8 cellular contexts compared by ENCODE assay signal in the genomic region with DNA sequence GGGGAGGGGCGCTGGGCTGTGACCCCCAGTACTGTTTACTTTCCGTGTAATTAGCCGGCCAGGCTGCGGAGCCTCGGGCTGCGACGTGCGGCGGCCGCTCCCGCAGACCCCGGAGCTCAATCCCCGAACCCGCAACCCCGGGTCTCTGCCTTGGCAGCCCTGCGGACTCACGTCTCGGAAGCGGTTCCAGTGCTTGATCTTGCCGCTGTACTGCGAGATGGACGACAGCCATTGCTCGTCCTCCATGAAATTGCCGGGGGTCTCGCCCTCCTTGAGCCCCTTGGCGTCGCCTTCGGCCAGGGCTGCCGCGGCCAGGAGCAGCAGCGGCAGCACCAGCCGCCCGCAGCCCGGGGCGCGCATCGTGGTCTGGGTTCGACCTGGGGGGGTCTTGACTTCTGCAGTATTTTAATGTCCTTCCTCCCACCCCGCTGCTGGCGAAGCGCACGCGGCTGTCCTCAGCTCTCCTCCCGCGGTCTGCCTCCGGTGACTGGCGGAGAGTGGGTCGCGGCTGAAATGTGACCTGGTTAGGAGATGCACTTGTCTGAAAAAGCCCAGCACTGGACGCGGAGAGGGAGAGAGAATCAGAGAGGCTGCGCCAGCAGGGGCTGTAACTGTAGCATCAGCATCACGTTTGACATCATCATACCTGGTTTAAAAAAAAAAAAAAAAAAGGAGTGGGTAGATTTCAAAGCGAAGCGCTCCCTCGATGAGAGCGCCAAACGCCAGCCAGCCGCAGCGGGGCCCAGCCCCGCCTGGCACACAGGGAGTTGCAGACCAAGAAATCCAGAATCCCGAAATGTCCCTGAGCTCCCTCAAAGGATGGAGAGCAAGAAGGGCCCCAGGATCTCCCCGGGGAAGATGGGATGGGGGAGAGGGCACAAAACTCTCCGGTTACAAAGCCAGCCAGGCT. TPM values are rescaled to one million over a fixed set of nuclear protein-coding genes. Genes with fewer than 3 reads are reported as not detected.
DNase-seq lines count a peak whose midpoint lies in the region; ATAC-seq, FAIRE-seq and TF ChIP-seq lines count a peak whose summit lies in the region.

A gene with protein sequence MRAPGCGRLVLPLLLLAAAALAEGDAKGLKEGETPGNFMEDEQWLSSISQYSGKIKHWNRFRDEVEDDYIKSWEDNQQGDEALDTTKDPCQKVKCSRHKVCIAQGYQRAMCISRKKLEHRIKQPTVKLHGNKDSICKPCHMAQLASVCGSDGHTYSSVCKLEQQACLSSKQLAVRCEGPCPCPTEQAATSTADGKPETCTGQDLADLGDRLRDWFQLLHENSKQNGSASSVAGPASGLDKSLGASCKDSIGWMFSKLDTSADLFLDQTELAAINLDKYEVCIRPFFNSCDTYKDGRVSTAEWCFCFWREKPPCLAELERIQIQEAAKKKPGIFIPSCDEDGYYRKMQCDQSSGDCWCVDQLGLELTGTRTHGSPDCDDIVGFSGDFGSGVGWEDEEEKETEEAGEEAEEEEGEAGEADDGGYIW (minus strand): TSS at position 583 of the 910 bp plus-strand sequence. CDS start 223 bp downstream, at position 360.

- H3K9me3 ChIP-seq in kidney (ENCODE audit: control insufficient read depth in 1 of 2, low read length in 2 of 2): no peaks in the 10 kb centered on the region

- no peaks in the 10 kb centered on the region for H3K27me3 Mint-ChIP-seq in T-helper 2 cell treated with Interferon-gamma antibody and Interleukin-4, amounts not matched to agents 5 μg/mL and 100 μg/mL, for 36 hours (ENCODE audit: low read depth)

- peak within 1 kb of the TSS in 1 of 2 donors; percentile 60 for H3K27ac ChIP-seq in kidney (ENCODE audit: low read depth in 2 of 2, low read length in 2 of 2)

- peak within 1 kb of the TSS; percentile 100 for H3K27ac Mint-ChIP-seq in T-helper 2 cell treated with Interferon-gamma antibody and Interleukin-4, amounts not matched to agents 5 μg/mL and 100 μg/mL, for 36 hours

- intact Hi-C loops in kidney (cut with DNase I): no loop called here

- H3K9ac ChIP-seq in kidney (ENCODE audit: low read length in 2 of 2): peak within 1 kb of the TSS in 1 of 2 donors; percentile 6

- FAIRE-seq in kidney (lab: Jason Lieb, UNC) (no peak), HTR-8/SVneo (lab: Jason Lieb, UNC) (no peak)

- peaks cover 46% of the 10 kb centered on the region for H3K4me1 Mint-ChIP-seq in T-helper 2 cell treated with Interferon-gamma antibody and Interleukin-4, amounts not matched to agents 5 μg/mL and 100 μg/mL, for 36 hours (ENCODE audit: low read depth)

- H3K4me1 ChIP-seq in kidney (ENCODE audit: control insufficient read depth in 1 of 2, insufficient read depth in 1 of 2, low read depth in 1 of 2, low read length in 2 of 2): peaks cover 0 to 11% of the 10 kb centered on the region in 2 donors

- TF ChIP-seq CTCF in GM12864 (IDR thresholded peaks at IDR 0.05; ENCODE audit: low read depth, low read length, missing control alignments): no peak
- TF ChIP-seq CTCF in kidney (IDR thresholded peaks at IDR 0.05; ENCODE audit: borderline replicate concordance, extremely low read depth, insufficient read depth): no peak

- H3K4me3 ChIP-seq in GM12864 (ENCODE audit: low read depth, low read length): peak within 1 kb of the TSS; percentile 49
- H3K4me3 ChIP-seq in kidney (ENCODE audit: low read length in 2 of 2): peak within 1 kb of the TSS; percentile 28 to 47

- no peak for ATAC-seq in GM19351 (IDR thresholded peaks at IDR 0.05; ENCODE audit: unreplicated experiment)

- H3K36me3 Mint-ChIP-seq in T-helper 2 cell treated with Interferon-gamma antibody and Interleukin-4, amounts not matched to agents 5 μg/mL and 100 μg/mL, for 36 hours (ENCODE audit: low read depth): peaks cover 38% of the 10 kb centered on the region

- no peaks in the 10 kb centered on the region for H3K36me3 ChIP-seq in kidney (ENCODE audit: control insufficient read depth in 1 of 2, insufficient read depth in 2 of 2, low read length in 2 of 2)

- peak within 1 kb of the TSS; percentile 100 for H3K4me3 Mint-ChIP-seq in T-helper 2 cell treated with Interferon-gamma antibody and Interleukin-4, amounts not matched to agents 5 μg/mL and 100 μg/mL, for 36 hours

- H3K9me3 Mint-ChIP-seq in T-helper 2 cell treated with Interferon-gamma antibody and Interleukin-4, amounts not matched to agents 5 μg/mL and 100 μg/mL, for 36 hours: no peaks in the 10 kb centered on the region

- DNase-seq in GM12864 (ENCODE audit: low read depth) (no peak), astrocyte of the hippocampus (ENCODE audit: low read depth, low spot score) (peak; percentile 46), kidney (peak; percentile 74), HTR-8/SVneo (ENCODE audit: insufficient read length, low spot score) (no peak), NOMO-1 treated with dmso at 0.1 percent for 144 hours (lab: John Stamatoyannopoulos, UW; ENCODE audit: unreplicated experiment) (no peak)
- peak; percentile 61 for DNase-seq in T-helper 2 cell treated with Interferon-gamma antibody and Interleukin-4, amounts not matched to agents 5 μg/mL and 100 μg/mL, for 36 hours (ENCODE audit: low spot score)
- peak; percentile 45 to 46 for DNase-seq in stimulated activated CD4-positive, alpha-beta T cell treated with anti-CD3 and anti-CD28 coated beads, Interleukin-15, amount 100 ng/mL, for 1 hour (ENCODE audit: low read depth in 1 of 2, low spot score in 1 of 2)

RNA-seq across cellular contexts. Expression of the gene that starts here (rescaled TPM):
- total RNA-seq in kidney: 19.7 TPM
- polyA plus RNA-seq in kidney (ENCODE audit: insufficient read depth, low read depth, low replicate concordance): 103 TPM

Comparison
In these comparisons a context has a peak if more than half of its experiments do, and no peak if none do; other contexts are left out.
1. DNase-seq: peak in T-helper 2 cell treated with Interferon-gamma antibody and Interleukin-4, amounts not matched to agents 5 μg/mL and 100 μg/mL, for 36 hours (single experiment), astrocyte of the hippocampus (single experiment), kidney (single experiment) and stimulated activated CD4-positive, alpha-beta T cell treated with anti-CD3 and anti-CD28 coated beads, Interleukin-15, amount 100 ng/mL, for 1 hour (2 of 2); none in GM12864 (single experiment), HTR-8/SVneo (single experiment) and NOMO-1 treated with dmso at 0.1 percent for 144 hours (single experiment).